ENCODE assay signal across 8 cellular contexts in the genomic region with DNA sequence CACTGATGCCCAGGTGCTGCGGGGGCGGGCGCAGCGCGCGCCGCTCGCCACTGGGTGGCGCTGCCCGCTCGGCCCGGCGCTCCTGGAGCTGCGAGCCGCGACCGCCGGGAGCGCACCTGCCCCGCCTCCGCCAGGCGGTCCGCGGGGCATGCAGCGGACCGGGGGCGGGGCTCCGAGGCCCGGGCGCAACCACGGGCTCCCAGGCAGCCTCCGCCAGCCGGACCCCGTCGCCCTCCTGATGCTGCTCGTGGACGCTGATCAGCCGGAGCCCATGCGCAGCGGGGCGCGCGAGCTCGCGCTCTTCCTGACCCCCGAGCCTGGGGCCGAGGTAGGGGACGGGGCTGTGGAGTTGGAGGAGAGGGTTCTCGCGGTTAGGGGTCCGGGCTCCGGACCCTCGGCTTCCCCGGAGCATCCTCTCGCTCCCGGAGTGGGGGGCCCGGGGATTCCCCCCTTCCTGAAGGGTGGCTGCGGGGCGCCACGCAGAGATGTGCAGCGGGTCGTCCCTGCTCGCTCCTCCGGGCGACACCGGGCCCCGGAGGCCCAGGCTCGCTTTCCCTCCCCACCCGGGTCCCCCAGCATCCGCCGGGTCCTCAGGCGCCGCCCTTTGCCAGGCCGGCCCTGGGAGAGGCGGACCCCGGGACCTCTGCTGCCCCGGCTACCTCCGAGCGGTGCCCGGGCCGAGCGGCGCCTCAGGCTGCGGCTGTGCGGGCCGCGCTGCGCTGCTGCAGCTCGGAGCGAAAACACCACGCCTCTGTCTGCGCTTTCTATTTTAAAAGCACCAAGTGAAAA. TPM values are rescaled to one million over a fixed set of nuclear protein-coding genes. Genes with fewer than 3 reads are reported as not detected.
DNase-seq lines count a peak whose midpoint lies in the region; ATAC-seq and TF ChIP-seq lines count a peak whose summit lies in the region.

A gene with protein sequence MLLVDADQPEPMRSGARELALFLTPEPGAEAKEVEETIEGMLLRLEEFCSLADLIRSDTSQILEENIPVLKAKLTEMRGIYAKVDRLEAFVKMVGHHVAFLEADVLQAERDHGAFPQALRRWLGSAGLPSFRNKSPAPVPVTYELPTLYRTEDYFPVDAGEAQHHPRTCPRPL (plus strand): TSS at position 216 of the 789 bp plus-strand sequence. CDS start 23 bp downstream, at position 239.

- peaks cover 25% of the 10 kb centered on the region in 2 experiments for H3K79me1 ChIP-seq in IMR-90 (ENCODE audit: low read depth in 1 of 2, low read length in 2 of 2)
- H3K79me1 ChIP-seq in trophoblast cell (ENCODE audit: low read length): peaks cover 19% of the 10 kb centered on the region

- H4K12ac ChIP-seq in trophoblast cell (ENCODE audit: low read depth, low read length): peak within 1 kb of the TSS; percentile 27

- H3K18ac ChIP-seq in IMR-90 (ENCODE audit: low read depth, low read length) (0 out of 2 replicates have a peak within 1 kb of the TSS, but pooled peaks have one; percentile 19), trophoblast cell (ENCODE audit: low read length) (peak within 1 kb of the TSS; percentile 25)

- peak; percentile 54 for TF ChIP-seq CTCF in DOHH2 (IDR thresholded peaks at IDR 0.05; ENCODE audit: low read depth, low read length, poor library complexity, severe bottlenecking)
- peak; percentile 99 for TF ChIP-seq CTCF in IMR-90 (conservative IDR thresholded peaks at IDR 0.05; ENCODE audit: low read depth, low read length)
- peak; percentile 81 to 99 (median 98) for TF ChIP-seq CTCF in tibial nerve (IDR thresholded peaks at IDR 0.05)

- H2BK5ac ChIP-seq in IMR-90 (ENCODE audit: low read depth, low read length, poor library complexity, severe bottlenecking) (peak within 1 kb of the TSS; percentile 53), trophoblast cell (ENCODE audit: low read depth, low read length, poor library complexity) (peak within 1 kb of the TSS; percentile 28)

- H3K79me2 ChIP-seq in DOHH2 (ENCODE audit: control insufficient read depth, low read length): peaks cover 51% of the 10 kb centered on the region
- peaks cover 3% of the 10 kb centered on the region for H3K79me2 ChIP-seq in trophoblast cell (ENCODE audit: control insufficient read depth, insufficient read depth, low read length, poor library complexity)

- H4K20me1 ChIP-seq in DOHH2 (ENCODE audit: control insufficient read depth, insufficient read depth, low read depth, low read length): no peaks in the 10 kb centered on the region
- H4K20me1 ChIP-seq in IMR-90 (ENCODE audit: insufficient read depth, low read length): 0 out of 2 replicates have a peak, but pooled peaks cover 6% of the 10 kb centered on the region

- peak within 1 kb of the TSS; percentile 67 for H3K9ac ChIP-seq in IMR-90 (ENCODE audit: low read depth, low read length)
- peak within 1 kb of the TSS; percentile 59 for H3K9ac ChIP-seq in SK-N-MC (ENCODE audit: insufficient read length)
- peak within 1 kb of the TSS; percentile 80 for H3K9ac ChIP-seq in trophoblast cell (ENCODE audit: low read length)

- H3K4me2 ChIP-seq in DOHH2 (ENCODE audit: low read length): peak within 1 kb of the TSS; percentile 87
- peak within 1 kb of the TSS; percentile 89 for H3K4me2 ChIP-seq in IMR-90 (ENCODE audit: low read depth, low read length)
- H3K4me2 ChIP-seq in trophoblast cell (ENCODE audit: low read length): peak within 1 kb of the TSS; percentile 100

- H4K8ac ChIP-seq in IMR-90 (ENCODE audit: low read depth in 2 of 2, low read length in 2 of 2) (peak within 1 kb of the TSS in 1 of 2 experiments; percentile 77; a peak in 1 of 4 replicates), trophoblast cell (ENCODE audit: low read depth, low read length) (peak within 1 kb of the TSS; percentile 70)

- in situ Hi-C loops in IMR-90 (cut with MboI; ENCODE audit: low sequenced_read_pairs): loop anchor here (10.0 kb wide), 1 partner anchor 530 kb away; no protein-coding TSS in a partner anchor

- H3K4me3 ChIP-seq in DOHH2 (ENCODE audit: low read length): peak within 1 kb of the TSS; percentile 96
- peak within 1 kb of the TSS; percentile 72 for H3K4me3 ChIP-seq in IMR-90 (ENCODE audit: insufficient read depth, low read depth, low read length)
- H3K4me3 ChIP-seq in SK-N-MC: peak within 1 kb of the TSS; percentile 96
- peak within 1 kb of the TSS; percentile 87 for H3K4me3 ChIP-seq in trophoblast cell (ENCODE audit: low read depth, low read length)
- H3K4me3 ChIP-seq in tibial nerve: peak within 1 kb of the TSS; percentile 57 to 97 (median 75)

- CTCF ChIA-PET in IMR-90 (lab: Yijun Ruan, JAX): interaction anchor here (0.6 to 2.1 kb wide), 22 partner anchors 11 to 308 kb away, joined by 3 to 16 read pairs (median 4); partner anchors contain the start of gene ADNP

- H2BK120ac ChIP-seq in IMR-90 (ENCODE audit: low read depth, low read length) (peak within 1 kb of the TSS; percentile 57), trophoblast cell (ENCODE audit: insufficient read depth, low read length, poor library complexity) (no peak within 1 kb of the TSS)

- H3K9me3 ChIP-seq in DOHH2 (ENCODE audit: control insufficient read depth, insufficient read depth, low read length) (no peaks in the 10 kb centered on the region), IMR-90 (ENCODE audit: control insufficient read depth, insufficient read depth, low read length) (no peaks in the 10 kb centered on the region), SK-N-MC (ENCODE audit: low read depth, low read length) (no peaks in the 10 kb centered on the region), trophoblast cell (ENCODE audit: insufficient read depth, low read depth, low read length) (no peaks in the 10 kb centered on the region), tibial nerve (no peaks in the 10 kb centered on the region)

- peaks cover 2% of the 10 kb centered on the region for H3K9me1 ChIP-seq in IMR-90 (ENCODE audit: insufficient read depth, low read length)

- POLR2A ChIA-PET in IMR-90 (lab: Charles Lee; ENCODE audit: unreplicated experiment): interaction anchor here (0.5 kb wide), 1 partner anchor 142 kb away, joined by 3 read pairs; no protein-coding TSS in a partner anchor

- H2AK9ac ChIP-seq in IMR-90 (replicated peaks; ENCODE audit: low read depth, low read length, poor library complexity): peak within 1 kb of the TSS; percentile 89

- H3K27ac ChIP-seq in DOHH2 (ENCODE audit: low read depth, low read length) (peak within 1 kb of the TSS; percentile 92), IMR-90 (ENCODE audit: insufficient read depth, low read length) (peak within 1 kb of the TSS; percentile 58), SK-N-MC (no peak within 1 kb of the TSS), trophoblast cell (ENCODE audit: low read depth, low read length) (no peak within 1 kb of the TSS), tibial nerve (peak within 1 kb of the TSS; percentile 6 to 73 (median 42))

- peaks cover 37% of the 10 kb centered on the region for H3F3A ChIP-seq in DOHH2 (ENCODE audit: control insufficient read depth, insufficient read depth)

- peak within 1 kb of the TSS; percentile 13 for H2BK12ac ChIP-seq in trophoblast cell (ENCODE audit: low read length)

- peak within 1 kb of the TSS; percentile 77 for H3K14ac ChIP-seq in IMR-90 (replicated peaks; ENCODE audit: low read depth, low read length)
- H3K14ac ChIP-seq in trophoblast cell (ENCODE audit: low read length): peak within 1 kb of the TSS; percentile 37

- peak; percentile 92 for TF ChIP-seq RAD21 in IMR-90 (IDR thresholded peaks at IDR 0.05; ENCODE audit: low read length)

- peak within 1 kb of the TSS; percentile 50; the same call in 1 of the 2 replicates for H4K5ac ChIP-seq in IMR-90 (ENCODE audit: low read depth, low read length)

- H3K27me3 ChIP-seq in DOHH2 (ENCODE audit: control insufficient read depth, low read length) (no peaks in the 10 kb centered on the region), IMR-90 (ENCODE audit: control insufficient read depth, insufficient read depth, low read length) (no peaks in the 10 kb centered on the region), trophoblast cell (ENCODE audit: insufficient read depth, low read length) (no peaks in the 10 kb centered on the region), tibial nerve (no peaks in the 10 kb centered on the region)

- peaks cover 45% of the 10 kb centered on the region for H3K36me3 ChIP-seq in DOHH2 (ENCODE audit: control insufficient read depth, low read length)
- no peaks in the 10 kb centered on the region for H3K36me3 ChIP-seq in IMR-90 (ENCODE audit: control insufficient read depth, insufficient read depth, low read length)
- H3K36me3 ChIP-seq in SK-N-MC (ENCODE audit: insufficient read depth, low read length): no peaks in the 10 kb centered on the region
- H3K36me3 ChIP-seq in trophoblast cell (ENCODE audit: control insufficient read depth in 1 of 2, insufficient read depth in 2 of 2, low read length in 2 of 2): no peaks in the 10 kb centered on the region
- no peaks in the 10 kb centered on the region for H3K36me3 ChIP-seq in tibial nerve

- ATAC-seq in GM21528 (IDR thresholded peaks at IDR 0.05; ENCODE audit: low FRiP score, unreplicated experiment) (peak; percentile 76), IMR-90 (ENCODE audit: low read depth) (peak; percentile 86)

- H3K4ac ChIP-seq in IMR-90 (ENCODE audit: low read depth, low read length): peak within 1 kb of the TSS; percentile 40
- no peak within 1 kb of the TSS for H3K4ac ChIP-seq in trophoblast cell (ENCODE audit: low read depth, low read length)

- H3K23ac ChIP-seq in IMR-90 (ENCODE audit: low read depth, low read length) (peak within 1 kb of the TSS; percentile 61), trophoblast cell (ENCODE audit: low read length) (no peak within 1 kb of the TSS)

- intact Hi-C loops in IMR-90 (cut with micrococcal nuclease) (loop anchor here (1.0 to 5.0 kb wide), 5 partner anchors 134 to 512 kb away; partner anchors contain the start of genes DPM1 and MOCS3), head of caudate nucleus (cut with DNase I) (loop anchor here (2.0 kb wide), 1 partner anchor 136 kb away; the partner anchor contains the start of gene ADNP)

- H2AK5ac ChIP-seq in IMR-90 (ENCODE audit: low read depth, low read length) (peak within 1 kb of the TSS; percentile 15; the same call in 1 of the 2 replicates), trophoblast cell (ENCODE audit: low read length) (no peak within 1 kb of the TSS)

- H2BK15ac ChIP-seq in IMR-90 (ENCODE audit: low read depth, low read length): no peak within 1 kb of the TSS

- no peak within 1 kb of the TSS; the same call in 1 of the 2 replicates for H2BK20ac ChIP-seq in IMR-90 (ENCODE audit: low read depth, low read length)

- no peaks in the 10 kb centered on the region for H3K9me2 ChIP-seq in DOHH2 (replicated peaks; ENCODE audit: control insufficient read depth, low read length)

- H3K56ac ChIP-seq in IMR-90 (ENCODE audit: extremely low read depth, insufficient read depth, low read length): peak within 1 kb of the TSS; percentile 83; the same call in 1 of the 2 replicates

- dilution Hi-C loops in IMR-90 (cut with HindIII; ENCODE audit: low sequenced_read_pairs, unreplicated experiment): no loop called here

- 0% methylated on average over 41 of the region's 92 CpGs; no CpG with 5 or more reads in 1 of the 2 experiments for WGBS in IMR-90 (ENCODE audit: extremely low coverage in 2 of 2, insufficient read length in 1 of 2), 2 experiments
- no CpG with 5 or more reads among the region's 92 CpGs for WGBS in trophoblast cell (ENCODE audit: extremely low coverage, insufficient coverage, insufficient read length)
- WGBS in tibial nerve, 2 donors: 1% methylated on average over 32 to 49 of the region's 92 CpGs

- DNase-seq in IMR-90: peak; percentile 79
- no peak for DNase-seq in SK-N-MC (ENCODE audit: low read depth, low spot score)
- DNase-seq in activated naive CD4-positive, alpha-beta T cell treated with anti-CD3 and anti-CD28 coated beads, Interleukin-2, amount 50 U/mL, for 16 hours: peak; percentile 87
- DNase-seq in head of caudate nucleus: peak; percentile 32 to 88 (median 74)
- DNase-seq in trophoblast cell: peak; percentile 80 to 92
- peak; percentile 37 to 45 for DNase-seq in tibial nerve (ENCODE audit: low spot score in 2 of 2)

- peak within 1 kb of the TSS; percentile 27; the same call in 1 of the 2 replicates for H4K91ac ChIP-seq in IMR-90 (ENCODE audit: insufficient read depth, low read depth, low read length)
- peak within 1 kb of the TSS; percentile 7 for H4K91ac ChIP-seq in trophoblast cell (ENCODE audit: low read depth, low read length)

- TF ChIP-seq POLR2A in IMR-90 (IDR thresholded peaks at IDR 0.05; ENCODE audit: low read depth, low read length) (peak; percentile 54; the same call in 1 of the 2 replicates), tibial nerve (IDR thresholded peaks at IDR 0.05) (no peak)

- H2AFZ ChIP-seq in IMR-90 (replicated peaks; ENCODE audit: low read length, poor library complexity) (peak within 1 kb of the TSS; percentile 96), trophoblast cell (ENCODE audit: insufficient read depth, low read length, poor library complexity) (peak within 1 kb of the TSS; percentile 73)

- H3K4me1 ChIP-seq in DOHH2 (ENCODE audit: control insufficient read depth, low read length) (peaks cover 67% of the 10 kb centered on the region), IMR-90 (ENCODE audit: control insufficient read depth, insufficient read depth, low read length) (peaks cover 11% of the 10 kb centered on the region), trophoblast cell (ENCODE audit: control insufficient read depth in 1 of 2, insufficient read depth in 2 of 2, low read length in 2 of 2) (peaks cover 8 to 9% of the 10 kb centered on the region in 2 experiments), tibial nerve (peaks cover 0 to 34% (median 14%) of the 10 kb centered on the region in 4 donors)

- TF ChIP-seq EP300 in tibial nerve (IDR thresholded peaks at IDR 0.05): no peak

- BruUV-seq in IMR-90 (replicated peaks; lab: Mats Ljungman, UMichigan): no TSS peak

RNA-seq across cellular contexts. Expression of the gene that starts here (rescaled TPM):
- total RNA-seq in IMR-90 (2012; rRNA removed) (40.0 and 47.5 TPM in 2 replicates), tibial nerve (under 1 TPM; 0.30 to 0.84 (median 0.51) TPM)
- polyA plus RNA-seq in IMR-90 (2012; rRNA removed): 42.7 and 46.9 TPM in 2 replicates
- 29.3 and 63.1 TPM in 2 replicates for polyA plus RNA-seq in IMR-90 (2012; cell fraction: cytosol; rRNA removed)
- polyA plus RNA-seq in IMR-90 (2012; cell fraction: nucleus; rRNA removed; ENCODE audit: low replicate concordance): 24.3 and 25.0 TPM in 2 replicates
- 3.9 and 4.0 TPM in 2 replicates for polyA plus RNA-seq in trophoblast cell (2013)

Comparison
In these comparisons a context has a peak if more than half of its experiments do, and no peak if none do; other contexts are left out.
1. RNA of the gene that starts here (total RNA-seq): 40.0 to 47.5 TPM in IMR-90; 0.30 to 0.84 TPM in tibial nerve; every median in the first group is over 10 times any median in the second.
2. Peak in DNase-seq, H3K4me3 ChIP-seq and H3K27ac ChIP-seq in tibial nerve; RNA of the gene not detected or under 1 TPM.
3. H3K27ac ChIP-seq: peak in DOHH2 (single experiment) and IMR-90 (single experiment); none in SK-N-MC (single experiment) and trophoblast cell (single experiment).
4. Peak in every context shown above with its lines, with median percentiles within 50 percentile points of each other: H3K4me2 ChIP-seq, H3K4me3 ChIP-seq, CTCF ChIP-seq and H3K9ac ChIP-seq.